Comparison of ENCODE assay signal across 8 cellular contexts in genomic region chr7:157851501-157852067, GRCh38.
DNase-seq lines count a peak whose midpoint lies in the region; ATAC-seq and TF ChIP-seq lines count a peak whose summit lies in the region.

No MANE protein-coding gene starts in this region.

- H3K9me3 ChIP-seq in duodenal mucosa (ENCODE audit: control insufficient read depth in 1 of 2, low read length in 2 of 2) (no peaks in the 10 kb centered on the region), testis (no peaks in the 10 kb centered on the region)

- H3K27ac ChIP-seq in duodenal mucosa (ENCODE audit: low read depth, low read length) (no peak overlapping the region), testis (peak overlapping the region; percentile 64 to 72)

- peak overlapping the region; percentile 24 to 45 for H3K4me3 ChIP-seq in duodenal mucosa (ENCODE audit: low read depth in 1 of 2, low read length in 2 of 2)
- H3K4me3 ChIP-seq in testis, result peak overlapping the region in 1 of 2 donors; percentile 5

- DNase-seq in NCI-H1105 (lab: John Stamatoyannopoulos, UW) (peak; percentile 13), omental fat pad (ENCODE audit: low spot score) (no peak), testis (peak; percentile 88), AML-193 (lab: John Stamatoyannopoulos, UW) (no peak)
- DNase-seq in activated CD4-positive, CD25-positive, alpha-beta regulatory T cell treated with anti-CD3 and anti-CD28 coated beads, Interleukin-2, amount 50 U/mL, for 16 hours (ENCODE audit: low read depth, low spot score), result peak; percentile 31

- 40 to 41% methylated on average over 20 of the region's 20 CpGs for WGBS in testis, 2 donors

- H3K36me3 ChIP-seq in duodenal mucosa (ENCODE audit: control insufficient read depth in 1 of 2, insufficient read depth in 2 of 2, low read length in 2 of 2) (no peaks in the 10 kb centered on the region), testis (ENCODE audit: low read depth, missing control alignments) (no peaks in the 10 kb centered on the region)

- TF ChIP-seq CTCF in omental fat pad (IDR thresholded peaks at IDR 0.05), result no peak
- no peak for TF ChIP-seq CTCF in testis (IDR thresholded peaks at IDR 0.05)

- H3K27me3 ChIP-seq in duodenal mucosa (ENCODE audit: control insufficient read depth in 1 of 2, insufficient read depth in 2 of 2, low read length in 2 of 2), result no peaks in the 10 kb centered on the region
- no peaks in the 10 kb centered on the region for H3K27me3 ChIP-seq in testis

- no peak for TF ChIP-seq POLR2A in testis (IDR thresholded peaks at IDR 0.05)

- H3K9ac ChIP-seq in duodenal mucosa (ENCODE audit: low read depth in 1 of 2, low read length in 2 of 2), result no peak overlapping the region

- ATAC-seq in omental fat pad (ENCODE audit: low FRiP score) (peak; percentile 55), GM19467 (IDR thresholded peaks at IDR 0.05; ENCODE audit: unreplicated experiment) (no peak), SK-N-SH treated with all-trans-retinoic acid at 6 μM for 48 hours (no peak)

- H3K4me1 ChIP-seq in duodenal mucosa (ENCODE audit: control insufficient read depth in 1 of 2, insufficient read depth in 2 of 2, low read length in 2 of 2), result peaks cover 0 to 11% of the 10 kb centered on the region in 2 donors
- peaks cover 7% of the 10 kb centered on the region for H3K4me1 ChIP-seq in testis

- intact Hi-C loops in testis (cut with DNase I; ENCODE audit: low total_unique reads), result no loop called here

TF ChIP-seq in SK-N-SH treated with all-trans-retinoic acid at 6 μM for 48 hours, 23 proteins besides CTCF, POLR2A, EP300 and RAD21:
- TF ChIP-seq TOX (CRISPR knock-in tag; IDR thresholded peaks at IDR 0.05; ENCODE audit: borderline replicate concordance) (no peak), ARNTL (CRISPR knock-in tag; IDR thresholded peaks at IDR 0.05; ENCODE audit: borderline replicate concordance, low read depth) (no peak), ZC3H10 (CRISPR knock-in tag; IDR thresholded peaks at IDR 0.05) (no peak), ZNF8 (CRISPR knock-in tag; IDR thresholded peaks at IDR 0.05) (no peak), SNAI2 (CRISPR knock-in tag; IDR thresholded peaks at IDR 0.05) (no peak), ZFP3 (CRISPR knock-in tag; IDR thresholded peaks at IDR 0.05) (no peak), TCF4 (CRISPR knock-in tag; IDR thresholded peaks at IDR 0.05; ENCODE audit: borderline replicate concordance) (no peak), PPARA (CRISPR knock-in tag; IDR thresholded peaks at IDR 0.05; ENCODE audit: borderline replicate concordance) (no peak)
- TF ChIP-seq, protein P1, sequence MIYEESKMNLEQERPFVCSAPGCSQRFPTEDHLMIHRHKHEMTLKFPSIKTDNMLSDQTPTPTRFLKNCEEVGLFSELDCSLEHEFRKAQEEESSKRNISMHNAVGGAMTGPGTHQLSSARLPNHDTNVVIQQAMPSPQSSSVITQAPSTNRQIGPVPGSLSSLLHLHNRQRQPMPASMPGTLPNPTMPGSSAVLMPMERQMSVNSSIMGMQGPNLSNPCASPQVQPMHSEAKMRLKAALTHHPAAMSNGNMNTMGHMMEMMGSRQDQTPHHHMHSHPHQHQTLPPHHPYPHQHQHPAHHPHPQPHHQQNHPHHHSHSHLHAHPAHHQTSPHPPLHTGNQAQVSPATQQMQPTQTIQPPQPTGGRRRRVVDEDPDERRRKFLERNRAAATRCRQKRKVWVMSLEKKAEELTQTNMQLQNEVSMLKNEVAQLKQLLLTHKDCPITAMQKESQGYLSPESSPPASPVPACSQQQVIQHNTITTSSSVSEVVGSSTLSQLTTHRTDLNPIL (CRISPR knock-in tag; IDR thresholded peaks at IDR 0.05; ENCODE audit: low read depth), result no peak
- TF ChIP-seq, protein P2, sequence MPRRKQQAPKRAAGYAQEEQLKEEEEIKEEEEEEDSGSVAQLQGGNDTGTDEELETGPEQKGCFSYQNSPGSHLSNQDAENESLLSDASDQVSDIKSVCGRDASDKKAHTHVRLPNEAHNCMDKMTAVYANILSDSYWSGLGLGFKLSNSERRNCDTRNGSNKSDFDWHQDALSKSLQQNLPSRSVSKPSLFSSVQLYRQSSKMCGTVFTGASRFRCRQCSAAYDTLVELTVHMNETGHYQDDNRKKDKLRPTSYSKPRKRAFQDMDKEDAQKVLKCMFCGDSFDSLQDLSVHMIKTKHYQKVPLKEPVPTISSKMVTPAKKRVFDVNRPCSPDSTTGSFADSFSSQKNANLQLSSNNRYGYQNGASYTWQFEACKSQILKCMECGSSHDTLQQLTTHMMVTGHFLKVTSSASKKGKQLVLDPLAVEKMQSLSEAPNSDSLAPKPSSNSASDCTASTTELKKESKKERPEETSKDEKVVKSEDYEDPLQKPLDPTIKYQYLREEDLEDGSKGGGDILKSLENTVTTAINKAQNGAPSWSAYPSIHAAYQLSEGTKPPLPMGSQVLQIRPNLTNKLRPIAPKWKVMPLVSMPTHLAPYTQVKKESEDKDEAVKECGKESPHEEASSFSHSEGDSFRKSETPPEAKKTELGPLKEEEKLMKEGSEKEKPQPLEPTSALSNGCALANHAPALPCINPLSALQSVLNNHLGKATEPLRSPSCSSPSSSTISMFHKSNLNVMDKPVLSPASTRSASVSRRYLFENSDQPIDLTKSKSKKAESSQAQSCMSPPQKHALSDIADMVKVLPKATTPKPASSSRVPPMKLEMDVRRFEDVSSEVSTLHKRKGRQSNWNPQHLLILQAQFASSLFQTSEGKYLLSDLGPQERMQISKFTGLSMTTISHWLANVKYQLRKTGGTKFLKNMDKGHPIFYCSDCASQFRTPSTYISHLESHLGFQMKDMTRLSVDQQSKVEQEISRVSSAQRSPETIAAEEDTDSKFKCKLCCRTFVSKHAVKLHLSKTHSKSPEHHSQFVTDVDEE (CRISPR knock-in tag; IDR thresholded peaks at IDR 0.05), result no peak
TF ChIP-seq in SK-N-SH treated with all-trans-retinoic acid at 6 μM for 48 hours: peak in this region for 0.

Comparison
In these comparisons a context has a peak if more than half of its experiments do, and no peak if none do; other contexts are left out.
1. DNase-seq: peak in NCI-H1105 (single experiment), activated CD4-positive, CD25-positive, alpha-beta regulatory T cell treated with anti-CD3 and anti-CD28 coated beads, Interleukin-2, amount 50 U/mL, for 16 hours (single experiment) and testis (single experiment); none in omental fat pad (single experiment) and AML-193 (0 of 2).